ENCODE assay signal across 9 cellular contexts in the genomic region with DNA sequence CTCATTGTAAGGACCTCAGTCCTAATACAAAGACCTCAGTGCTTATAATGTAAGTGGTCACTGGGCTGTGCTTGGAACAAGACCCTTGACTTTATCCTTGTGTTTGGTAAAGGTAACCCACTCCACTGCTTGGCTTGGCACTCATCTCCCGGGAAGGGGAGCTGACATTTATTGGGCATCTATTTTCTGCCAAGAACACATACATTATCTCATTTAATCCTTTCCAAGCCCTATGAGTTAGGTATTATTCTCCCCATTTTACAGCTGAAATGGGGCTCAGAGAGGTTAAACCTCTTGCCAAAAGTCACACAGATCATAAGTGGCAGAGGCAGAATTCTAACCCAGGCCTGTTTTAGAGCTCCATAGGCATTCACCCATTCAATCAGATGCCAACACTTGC. TPM values are rescaled to one million over a fixed set of nuclear protein-coding genes. Genes with fewer than 3 reads are reported as not detected.
"Had no signal": no experiment of that assay in that cellular context is flagged by ENCODE, and none has a peak within 500 bp of the region (broad histone marks: within the 10 kb centered on the region; RNA-seq: fewer than 3 reads in every experiment).

No MANE protein-coding gene starts in this region.

- H2AFZ ChIP-seq: GM23338 had no signal

- H3K27ac ChIP-seq: KMS-11 had no signal

- H3K9ac ChIP-seq: KMS-11 had no signal

- FAIRE-seq: HTR-8/SVneo had no signal

- H3K4me3 ChIP-seq: GM23338 had no signal

- ATAC-seq: GM23338 had no signal

- DNase-seq: H7, HCEC 1CT, HFFc6, Karpas-422, KBM-7 had no signal

- H3K4me2 ChIP-seq: GM23338, KMS-11 had no signal

RNA-seq across cellular contexts. Expression of gene STC2, which starts 32.4 kb away (rescaled TPM):
- total RNA-seq: HT-29 had no signal
